Comparison of ENCODE assay signal across 9 cellular contexts in genomic region chr4:169115897-169116254, GRCh38.
DNase-seq lines count a peak whose midpoint lies in the region; ATAC-seq, FAIRE-seq and TF ChIP-seq lines count a peak whose summit lies in the region.
"Had no signal": no experiment of that assay in that cellular context is flagged by ENCODE, and none has a peak within 500 bp of the region (broad histone marks: within the 10 kb centered on the region; RNA-seq: fewer than 3 reads in every experiment).

No MANE protein-coding gene starts in this region.

- H3K27ac ChIP-seq in neural progenitor cell = no peak overlapping the region
- H3K27ac ChIP-seq in vagina = no peak overlapping the region

- no peak for FAIRE-seq in D721Med (lab: Jason Lieb, UNC)

- TF ChIP-seq CTCF in choroid plexus epithelial cell (conservative IDR thresholded peaks at IDR 0.05; ENCODE audit: low read depth, low read length) = peak; percentile 67
- no peak for TF ChIP-seq CTCF in neural progenitor cell (IDR thresholded peaks at IDR 0.05)
- no peak for TF ChIP-seq CTCF in vagina (IDR thresholded peaks at IDR 0.05)
- no peak for TF ChIP-seq CTCF in D721Med (IDR thresholded peaks at IDR 0.05; ENCODE audit: insufficient read depth, missing control alignments)

- no peaks in the 10 kb centered on the region for H4K20me1 ChIP-seq in neural progenitor cell (ENCODE audit: low read depth)

- H3K9ac ChIP-seq in neural progenitor cell = no peak overlapping the region

- H3K9me3 ChIP-seq in neural progenitor cell (ENCODE audit: low read depth) (peaks cover 2% of the 10 kb centered on the region), vagina (no peaks in the 10 kb centered on the region)

- no peak for ATAC-seq in HG03432 (IDR thresholded peaks at IDR 0.05; ENCODE audit: unreplicated experiment)

- no peaks in the 10 kb centered on the region for H3F3A ChIP-seq in neural progenitor cell (ENCODE audit: low read depth)

- H3K4me3 Mint-ChIP-seq in neural progenitor cell = no peak overlapping the region
- H3K4me3 Mint-ChIP-seq: IgD-negative memory B cell had no signal

- no peaks in the 10 kb centered on the region for H3K27me3 ChIP-seq in neural progenitor cell
- no peaks in the 10 kb centered on the region for H3K27me3 ChIP-seq in vagina

- H3K36me3 ChIP-seq in neural progenitor cell = peaks cover 11% of the 10 kb centered on the region
- peaks cover 0 to 33% of the 10 kb centered on the region in 2 donors for H3K36me3 ChIP-seq in vagina

- H3K27ac Mint-ChIP-seq in neural progenitor cell = peak overlapping the region; percentile 51
- H3K27ac Mint-ChIP-seq: IgD-negative memory B cell had no signal

- H3K4me1 ChIP-seq in neural progenitor cell = no peaks in the 10 kb centered on the region
- H3K4me1 ChIP-seq in vagina = no peaks in the 10 kb centered on the region

- H3K4me2 ChIP-seq in neural progenitor cell = no peak overlapping the region

- intact Hi-C loops in vagina (cut with DNase I) = no loop called here

- H3K9me3 Mint-ChIP-seq in neural progenitor cell = no peaks in the 10 kb centered on the region
- H3K9me3 Mint-ChIP-seq: IgD-negative memory B cell had no signal

- DNase-seq in ELR (ENCODE audit: low read depth) (peak; percentile 96), NCI-H1048 (lab: John Stamatoyannopoulos, UW) (peak; percentile 36), choroid plexus epithelial cell (ENCODE audit: low read depth) (peak; percentile 97), neural progenitor cell (ENCODE audit: low spot score) (no peak), vagina (ENCODE audit: extremely low spot score in 2 of 2) (no peak), D721Med (ENCODE audit: insufficient read length, low spot score) (no peak)
- DNase-seq in activated CD8-positive, alpha-beta memory T cell treated with anti-CD3 and anti-CD28 coated beads for 24 hours = no peak

- no peak for TF ChIP-seq POLR2A in vagina (IDR thresholded peaks at IDR 0.05)

- H3K36me3 Mint-ChIP-seq in neural progenitor cell = peaks cover 49% of the 10 kb centered on the region

- H3K27me3 Mint-ChIP-seq in neural progenitor cell (ENCODE audit: insufficient read depth, low read depth) = no peaks in the 10 kb centered on the region
- H3K27me3 Mint-ChIP-seq: IgD-negative memory B cell had no signal

- H3K4me1 Mint-ChIP-seq in neural progenitor cell = peaks cover 11% of the 10 kb centered on the region
- H3K4me1 Mint-ChIP-seq: IgD-negative memory B cell had no signal

- H3K79me2 ChIP-seq in neural progenitor cell (ENCODE audit: low read depth) = no peaks in the 10 kb centered on the region

- no peak overlapping the region for H2AFZ ChIP-seq in neural progenitor cell (replicated peaks)

- H3K4me3 ChIP-seq in choroid plexus epithelial cell (ENCODE audit: low read depth, low read length) (no peak overlapping the region), neural progenitor cell (no peak overlapping the region), vagina (no peak overlapping the region)

Comparison
In these comparisons a context has a peak if more than half of its experiments do, and no peak if none do; other contexts are left out.
1. DNase-seq: peak in ELR (single experiment), NCI-H1048 (single experiment) and choroid plexus epithelial cell (single experiment); none in neural progenitor cell (single experiment), vagina (0 of 2), activated CD8-positive, alpha-beta memory T cell treated with anti-CD3 and anti-CD28 coated beads for 24 hours (single experiment) and D721Med (single experiment).